21 cellular contexts compared by ENCODE assay signal in the genomic region with DNA sequence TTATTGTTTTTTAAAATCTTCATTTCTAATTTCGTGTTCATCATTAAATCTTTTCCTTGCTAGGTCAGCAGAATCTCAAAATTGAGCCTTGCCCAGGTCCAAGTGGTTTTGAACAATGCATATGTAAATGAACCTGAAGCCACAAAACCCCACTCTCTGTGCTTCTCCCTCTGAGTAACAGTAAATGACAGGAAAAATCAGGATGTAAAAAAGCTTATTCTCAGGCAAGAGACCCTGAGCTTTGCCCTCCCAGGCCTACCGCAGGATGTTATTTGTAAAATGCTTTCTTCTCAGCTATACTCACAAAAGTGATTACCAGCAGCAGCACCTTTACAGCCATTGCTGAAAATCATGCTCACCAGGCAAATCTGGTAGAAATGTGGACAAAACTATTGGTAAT. TPM values are rescaled to one million over a fixed set of nuclear protein-coding genes. Genes with fewer than 3 reads are reported as not detected.
DNase-seq lines count a peak whose midpoint lies in the region; ATAC-seq and TF ChIP-seq lines count a peak whose summit lies in the region.
"Had no signal": no experiment of that assay in that cellular context is flagged by ENCODE, and none has a peak within 500 bp of the region (broad histone marks: within the 10 kb centered on the region; RNA-seq: fewer than 3 reads in every experiment).

No MANE protein-coding gene starts in this region.

- CTCF ChIA-PET in WTC11 (lab: Charles Lee): interaction anchor here (1.0 to 1.9 kb wide), 5 partner anchors 9 to 355 kb away, joined by 3 to 11 read pairs (median 3); no protein-coding TSS in a partner anchor
- CTCF ChIA-PET in PC-3 (lab: Charles Lee): no interaction called here

- peak overlapping the region; percentile 83 for H3K27ac Mint-ChIP-seq in WTC11
- H3K27ac Mint-ChIP-seq in stimulated activated effector memory CD8-positive, alpha-beta T cell treated with anti-CD3 and anti-CD28 coated beads, Interleukin-12 subunit alpha, Interleukin-12 subunit beta, amount 100 ng/mL, for 72 hours: no peak overlapping the region
- H3K27ac Mint-ChIP-seq: CD4-positive, alpha-beta memory T cell; IgD-negative memory B cell had no signal

- H3K36me3 ChIP-seq in HUES64 (ENCODE audit: insufficient read depth, low read length) (no peaks in the 10 kb centered on the region), PC-3 (ENCODE audit: low read depth, low read length) (no peaks in the 10 kb centered on the region)
- H3K36me3 ChIP-seq: BLaER1 treated with 17β-estradiol and CSF1 and Interleukin-3, amounts not matched to agents 10 nM and 100 nM had no signal

- intact Hi-C loops in PC-3 (cut with micrococcal nuclease): no loop called here

- DNase-seq in WTC11 (ENCODE audit: low spot score) (no peak), iPS DF 19.7 (ENCODE audit: low read depth, low spot score) (peak; percentile 5), renal cortical epithelial cell (ENCODE audit: low read depth) (peak; percentile 3), PC-3 (no peak)
- DNase-seq in stimulated activated effector memory CD8-positive, alpha-beta T cell treated with anti-CD3 and anti-CD28 coated beads, Interleukin-12 subunit alpha, Interleukin-12 subunit beta, amount 100 ng/mL, for 72 hours (ENCODE audit: low spot score in 2 of 2): no peak
- no peak for DNase-seq in stimulated activated CD4-positive, alpha-beta T cell treated with anti-CD3 and anti-CD28 coated beads, Interleukin-12 subunit alpha, Interleukin-12 subunit beta, amount 100 ng/mL, for 4 hours
- DNase-seq: ACHN; CD4-positive, alpha-beta memory T cell; DND-41; Karpas-422; NCI-H1417; NCI-H1694 treated with DMSO at 0.1 percent for 48 hours; NCI-H2081 treated with DMSO at 0.1 percent for 48 hours; NCI-H446; NCI-H526 had no signal

- H3K9me3 Mint-ChIP-seq in WTC11: no peaks in the 10 kb centered on the region
- no peaks in the 10 kb centered on the region for H3K9me3 Mint-ChIP-seq in stimulated activated effector memory CD8-positive, alpha-beta T cell treated with anti-CD3 and anti-CD28 coated beads, Interleukin-12 subunit alpha, Interleukin-12 subunit beta, amount 100 ng/mL, for 72 hours
- H3K9me3 Mint-ChIP-seq: CD4-positive, alpha-beta memory T cell; IgD-negative memory B cell had no signal

- no peak overlapping the region for H2AFZ ChIP-seq in PC-3 (ENCODE audit: low read length)

- no peak overlapping the region for H3K4me2 ChIP-seq in PC-3 (ENCODE audit: low read length)
- H3K4me2 ChIP-seq: BLaER1 treated with 17β-estradiol and CSF1 and Interleukin-3, amounts not matched to agents 10 nM and 100 nM had no signal

- H3K27me3 Mint-ChIP-seq in WTC11 (ENCODE audit: low read depth): no peaks in the 10 kb centered on the region
- H3K27me3 Mint-ChIP-seq: IgD-negative memory B cell had no signal

- H3K9me2 ChIP-seq in PC-3 (replicated peaks; ENCODE audit: low read length): no peaks in the 10 kb centered on the region

- H3K36me3 Mint-ChIP-seq in WTC11: no peaks in the 10 kb centered on the region
- no peaks in the 10 kb centered on the region for H3K36me3 Mint-ChIP-seq in stimulated activated effector memory CD8-positive, alpha-beta T cell treated with anti-CD3 and anti-CD28 coated beads, Interleukin-12 subunit alpha, Interleukin-12 subunit beta, amount 100 ng/mL, for 72 hours
- H3K36me3 Mint-ChIP-seq: CD4-positive, alpha-beta memory T cell; IgD-negative memory B cell had no signal

- H3K4me1 ChIP-seq in HUES64 (ENCODE audit: insufficient read depth, low read length) (peaks cover 21% of the 10 kb centered on the region), PC-3 (ENCODE audit: insufficient read depth, low read length) (no peaks in the 10 kb centered on the region)
- H3K4me1 ChIP-seq: BLaER1 treated with 17β-estradiol and CSF1 and Interleukin-3, amounts not matched to agents 10 nM and 100 nM had no signal

- TF ChIP-seq CTCF in WTC11 (IDR thresholded peaks at IDR 0.05) (no peak), PC-3 (conservative IDR thresholded peaks at IDR 0.05; ENCODE audit: low read depth, low read length) (no peak)

- H3K9ac ChIP-seq in HUES64 (ENCODE audit: low read depth, low read length) (no peak overlapping the region), PC-3 (ENCODE audit: low read length) (no peak overlapping the region)
- H3K9ac ChIP-seq: BLaER1 treated with 17β-estradiol and CSF1 and Interleukin-3, amounts not matched to agents 10 nM and 100 nM had no signal

- no peaks in the 10 kb centered on the region for H3K79me2 ChIP-seq in PC-3 (ENCODE audit: low read length)

- H3K4me1 Mint-ChIP-seq in WTC11: peaks cover 21% of the 10 kb centered on the region
- no peaks in the 10 kb centered on the region for H3K4me1 Mint-ChIP-seq in stimulated activated effector memory CD8-positive, alpha-beta T cell treated with anti-CD3 and anti-CD28 coated beads, Interleukin-12 subunit alpha, Interleukin-12 subunit beta, amount 100 ng/mL, for 72 hours
- H3K4me1 Mint-ChIP-seq: CD4-positive, alpha-beta memory T cell; IgD-negative memory B cell had no signal

- BruUV-seq in PC-3 (replicated peaks; lab: Mats Ljungman, UMichigan): no TSS peak

- H3K27ac ChIP-seq in HUES64 (ENCODE audit: low read depth, low read length) (peak overlapping the region; percentile 10; the same call in 1 of the 2 replicates), PC-3 (ENCODE audit: low read length) (no peak overlapping the region)
- H3K27ac ChIP-seq: BLaER1 treated with 17β-estradiol and CSF1 and Interleukin-3, amounts not matched to agents 10 nM and 100 nM; RWPE1 had no signal

- H3K9me3 ChIP-seq in HUES64 (ENCODE audit: insufficient read depth, low read depth, low read length) (no peaks in the 10 kb centered on the region), PC-3 (ENCODE audit: low read length) (no peaks in the 10 kb centered on the region)
- H3K9me3 ChIP-seq: BLaER1 treated with 17β-estradiol and CSF1 and Interleukin-3, amounts not matched to agents 10 nM and 100 nM had no signal

- H3K27me3 ChIP-seq in HUES64 (ENCODE audit: insufficient read depth, low read length): no peaks in the 10 kb centered on the region
- H3K27me3 ChIP-seq in PC-3 (ENCODE audit: low read length): peaks cover 68% of the 10 kb centered on the region
- H3K27me3 ChIP-seq: BLaER1 treated with 17β-estradiol and CSF1 and Interleukin-3, amounts not matched to agents 10 nM and 100 nM had no signal

- ATAC-seq in WTC11: peak; percentile 86
- ATAC-seq in stimulated activated effector memory CD8-positive, alpha-beta T cell treated with anti-CD3 and anti-CD28 coated beads, Interleukin-12 subunit alpha, Interleukin-12 subunit beta, amount 100 ng/mL, for 72 hours: no peak
- ATAC-seq in PC-3: no peak
- ATAC-seq: GM12878, HCT116 had no signal

- no peak overlapping the region for H3K4me3 ChIP-seq in HUES64 (ENCODE audit: low read length)
- no peak overlapping the region for H3K4me3 ChIP-seq in PC-3 (ENCODE audit: low read length)
- H3K4me3 ChIP-seq: BLaER1 treated with 17β-estradiol and CSF1 and Interleukin-3, amounts not matched to agents 10 nM and 100 nM; GM12878 had no signal

- no peaks in the 10 kb centered on the region for H3F3A ChIP-seq in PC-3 (ENCODE audit: low read length, unreplicated experiment)

- POLR2A ChIA-PET in WTC11 (lab: Charles Lee): interaction anchor here (1.2 kb wide), 1 partner anchor 8 kb away, joined by 3 read pairs; no protein-coding TSS in a partner anchor
- POLR2A ChIA-PET in PC-3 (lab: Charles Lee; ENCODE audit: unreplicated experiment): no interaction called here

- H3K4me3 Mint-ChIP-seq in WTC11: no peak overlapping the region
- H3K4me3 Mint-ChIP-seq in stimulated activated effector memory CD8-positive, alpha-beta T cell treated with anti-CD3 and anti-CD28 coated beads, Interleukin-12 subunit alpha, Interleukin-12 subunit beta, amount 100 ng/mL, for 72 hours: no peak overlapping the region
- H3K4me3 Mint-ChIP-seq: CD4-positive, alpha-beta memory T cell; IgD-negative memory B cell had no signal

- 20% methylated on average over 2 of the region's 2 CpGs for WGBS in HUES64

- no peaks in the 10 kb centered on the region for H4K20me1 ChIP-seq in PC-3 (ENCODE audit: low read length)
- H4K20me1 ChIP-seq: BLaER1 treated with 17β-estradiol and CSF1 and Interleukin-3, amounts not matched to agents 10 nM and 100 nM had no signal

TF ChIP-seq in WTC11, 78 proteins besides CTCF, POLR2A, EP300 and RAD21 (continues in another document):
- TF ChIP-seq ZBTB21 (CRISPR knock-in tag; IDR thresholded peaks at IDR 0.05; ENCODE audit: borderline replicate concordance) (no peak), ZNF219 (CRISPR knock-in tag; IDR thresholded peaks at IDR 0.05; ENCODE audit: borderline replicate concordance) (no peak), NR2C2 (CRISPR knock-in tag; IDR thresholded peaks at IDR 0.05) (no peak), SOX15 (CRISPR knock-in tag; IDR thresholded peaks at IDR 0.05) (no peak), ZNF671 (CRISPR knock-in tag; IDR thresholded peaks at IDR 0.05) (no peak)
- TF ChIP-seq, protein P1, sequence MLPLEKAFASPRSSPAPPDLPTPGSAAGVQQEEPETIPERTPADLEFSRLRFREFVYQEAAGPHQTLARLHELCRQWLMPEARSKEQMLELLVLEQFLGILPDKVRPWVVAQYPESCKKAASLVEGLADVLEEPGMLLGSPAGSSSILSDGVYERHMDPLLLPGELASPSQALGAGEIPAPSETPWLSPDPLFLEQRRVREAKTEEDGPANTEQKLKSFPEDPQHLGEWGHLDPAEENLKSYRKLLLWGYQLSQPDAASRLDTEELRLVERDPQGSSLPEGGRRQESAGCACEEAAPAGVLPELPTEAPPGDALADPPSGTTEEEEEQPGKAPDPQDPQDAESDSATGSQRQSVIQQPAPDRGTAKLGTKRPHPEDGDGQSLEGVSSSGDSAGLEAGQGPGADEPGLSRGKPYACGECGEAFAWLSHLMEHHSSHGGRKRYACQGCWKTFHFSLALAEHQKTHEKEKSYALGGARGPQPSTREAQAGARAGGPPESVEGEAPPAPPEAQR (CRISPR knock-in tag; IDR thresholded peaks at IDR 0.05): no peak

RNA-seq across cellular contexts. Expression of gene TYW3, which starts 47.6 kb away (rescaled TPM):
- 17.2 TPM for polyA plus RNA-seq in HUES64 (2013, experiment 1 of 2)
- polyA plus RNA-seq in HUES64 (2013, experiment 2 of 2): 19.2 TPM
- total RNA-seq in WTC11 (2021): 31.8 to 33.1 TPM (median 32.9 TPM) in 3 replicates
- 14.6 and 17.9 TPM in 2 replicates for total RNA-seq in renal cortical epithelial cell
- 14.1 and 21.2 TPM in 2 replicates for total RNA-seq in PC-3 (2014; rRNA removed)

RNA-seq across cellular contexts. Expression of gene CRYZ, which starts 47.8 kb away (rescaled TPM):
- polyA plus RNA-seq in HUES64 (2013, experiment 1 of 2): 37.1 TPM
- 40.1 TPM for polyA plus RNA-seq in HUES64 (2013, experiment 2 of 2)
- total RNA-seq in WTC11 (2021): 42.2 to 44.2 TPM (median 43.5 TPM) in 3 replicates
- 209 and 320 TPM in 2 replicates for total RNA-seq in renal cortical epithelial cell
- total RNA-seq in PC-3 (2014; rRNA removed): 56.2 and 57.7 TPM in 2 replicates

Comparison
In these comparisons a context has a peak if more than half of its experiments do, and no peak if none do; other contexts are left out.
1. DNase-seq: peak in iPS DF 19.7 (single experiment) and renal cortical epithelial cell (single experiment); none in WTC11 (single experiment), stimulated activated effector memory CD8-positive, alpha-beta T cell treated with anti-CD3 and anti-CD28 coated beads, Interleukin-12 subunit alpha, Interleukin-12 subunit beta, amount 100 ng/mL, for 72 hours (0 of 2), stimulated activated CD4-positive, alpha-beta T cell treated with anti-CD3 and anti-CD28 coated beads, Interleukin-12 subunit alpha, Interleukin-12 subunit beta, amount 100 ng/mL, for 4 hours (single experiment) and PC-3 (single experiment).